Comparison of ENCODE assay signal across 20 cellular contexts in the genomic region with DNA sequence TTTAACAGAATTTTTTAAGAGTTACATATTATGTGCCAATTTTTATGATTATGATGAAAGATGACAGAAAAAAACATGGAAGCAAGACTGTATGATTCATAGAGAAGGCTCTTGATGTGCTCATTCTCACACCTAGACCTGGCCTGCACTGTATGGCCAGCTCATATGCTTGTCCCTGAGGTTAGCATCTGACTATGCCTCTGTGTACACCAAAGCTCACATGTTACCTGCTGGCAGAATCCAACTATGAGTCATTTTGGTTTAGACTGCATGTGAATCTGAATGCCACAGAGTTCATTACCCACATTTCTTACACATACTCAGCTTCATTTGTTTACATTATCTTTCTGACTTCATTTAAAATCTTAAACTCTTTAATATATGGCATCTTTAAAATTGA.
DNase-seq lines count a peak whose midpoint lies in the region; ATAC-seq and TF ChIP-seq lines count a peak whose summit lies in the region.
"Had no signal": no experiment of that assay in that cellular context is flagged by ENCODE, and none has a peak within 500 bp of the region (broad histone marks: within the 10 kb centered on the region; RNA-seq: fewer than 3 reads in every experiment).

No MANE protein-coding gene starts in this region.

- no peaks in the 10 kb centered on the region for H3K9me3 Mint-ChIP-seq in neural progenitor cell
- H3K9me3 Mint-ChIP-seq: stimulated activated naive CD8-positive, alpha-beta T cell treated with anti-CD3 and anti-CD28 coated beads, Interleukin-15, Interleukin-2, amounts not matched to agents 100 ng/mL and 50 ng/mL, for 24 hours had no signal

- TF ChIP-seq CTCF in astrocyte of the cerebellum (IDR thresholded peaks at IDR 0.05; ENCODE audit: low read depth, low read length, missing control alignments), result no peak
- no peak for TF ChIP-seq CTCF in kidney epithelial cell (IDR thresholded peaks at IDR 0.05; ENCODE audit: insufficient read depth, low read length, poor library complexity, severe bottlenecking)
- no peak for TF ChIP-seq CTCF in neural progenitor cell (IDR thresholded peaks at IDR 0.05)

- no peaks in the 10 kb centered on the region for H3K9me3 ChIP-seq in neural progenitor cell (ENCODE audit: low read depth)
- H3K9me3 ChIP-seq: adrenal gland had no signal

- peak; percentile 1 for DNase-seq in COLO829 (ENCODE audit: low spot score)
- DNase-seq in HK-2 (ENCODE audit: unreplicated experiment), result peak; percentile 24
- peak; percentile 92 for DNase-seq in astrocyte of the cerebellum (ENCODE audit: low read depth)
- peak; percentile 89 for DNase-seq in kidney epithelial cell (ENCODE audit: low read depth)
- no peak for DNase-seq in pons (ENCODE audit: low spot score)
- no peak for DNase-seq in neural progenitor cell (ENCODE audit: low spot score)
- DNase-seq in left colon, result no peak
- DNase-seq: activated CD8-positive, alpha-beta T cell treated with anti-CD3 and anti-CD28 coated beads, Interleukin-2, amount 10 ng/mL, durations not matched to agents 7 days and 5 days; adrenal gland; glutamatergic neuron; immature natural killer cell; Karpas-422; NCI-H2029; NCI-H774; occipital lobe; T-cell had no signal

- no peak overlapping the region for H3K27ac Mint-ChIP-seq in neural progenitor cell
- H3K27ac Mint-ChIP-seq: activated CD8-positive, alpha-beta T cell treated with anti-CD3 and anti-CD28 coated beads, Interleukin-2, amount 10 ng/mL, durations not matched to agents 7 days and 5 days; immature natural killer cell; stimulated activated naive CD8-positive, alpha-beta T cell treated with anti-CD3 and anti-CD28 coated beads, Interleukin-15, Interleukin-2, amounts not matched to agents 100 ng/mL and 50 ng/mL, for 24 hours; T-cell had no signal

- no peaks in the 10 kb centered on the region for H3F3A ChIP-seq in neural progenitor cell (ENCODE audit: low read depth)

- H3K4me2 ChIP-seq in neural progenitor cell, result no peak overlapping the region

- no peaks in the 10 kb centered on the region for H3K4me1 Mint-ChIP-seq in neural progenitor cell
- H3K4me1 Mint-ChIP-seq: immature natural killer cell, T-cell had no signal

- H3K4me3 ChIP-seq in astrocyte of the cerebellum (ENCODE audit: low read depth, low read length), result no peak overlapping the region
- no peak overlapping the region for H3K4me3 ChIP-seq in kidney epithelial cell (ENCODE audit: low read depth, low read length)
- H3K4me3 ChIP-seq in neural progenitor cell, result no peak overlapping the region
- H3K4me3 ChIP-seq: adrenal gland had no signal

- H3K36me3 Mint-ChIP-seq in neural progenitor cell, result no peaks in the 10 kb centered on the region
- H3K36me3 Mint-ChIP-seq: immature natural killer cell, T-cell had no signal

- intact Hi-C loops in left colon (cut with DNase I, micrococcal nuclease), result no loop called here

- no peaks in the 10 kb centered on the region for H3K27me3 Mint-ChIP-seq in neural progenitor cell (ENCODE audit: insufficient read depth, low read depth)
- H3K27me3 Mint-ChIP-seq: stimulated activated naive CD8-positive, alpha-beta T cell treated with anti-CD3 and anti-CD28 coated beads, Interleukin-15, Interleukin-2, amounts not matched to agents 100 ng/mL and 50 ng/mL, for 24 hours; T-cell had no signal

- no peak overlapping the region for H3K9ac ChIP-seq in neural progenitor cell

- H3K4me1 ChIP-seq in neural progenitor cell, result no peaks in the 10 kb centered on the region
- H3K4me1 ChIP-seq: adrenal gland had no signal

- H3K4me3 Mint-ChIP-seq in neural progenitor cell, result no peak overlapping the region
- H3K4me3 Mint-ChIP-seq: activated CD8-positive, alpha-beta T cell treated with anti-CD3 and anti-CD28 coated beads, Interleukin-2, amount 10 ng/mL, durations not matched to agents 7 days and 5 days; immature natural killer cell; stimulated activated naive CD8-positive, alpha-beta T cell treated with anti-CD3 and anti-CD28 coated beads, Interleukin-15, Interleukin-2, amounts not matched to agents 100 ng/mL and 50 ng/mL, for 24 hours; T-cell had no signal

- no peaks in the 10 kb centered on the region for H4K20me1 ChIP-seq in neural progenitor cell (ENCODE audit: low read depth)

- H3K27ac ChIP-seq in neural progenitor cell, result no peak overlapping the region
- H3K27ac ChIP-seq: adrenal gland, HL-60, VCaP had no signal

- H2AFZ ChIP-seq in neural progenitor cell (replicated peaks), result no peak overlapping the region

- in situ Hi-C loops in astrocyte of the cerebellum (cut with HindIII; ENCODE audit: low sequenced_read_pairs), result no loop called here

- ATAC-seq in HG03095 (IDR thresholded peaks at IDR 0.05; ENCODE audit: unreplicated experiment), result no peak
- no peak for ATAC-seq in left colon
- ATAC-seq: activated CD8-positive, alpha-beta T cell treated with anti-CD3 and anti-CD28 coated beads, Interleukin-2, amount 10 ng/mL, durations not matched to agents 7 days and 5 days; T-cell had no signal

- no peaks in the 10 kb centered on the region for H3K36me3 ChIP-seq in kidney epithelial cell (ENCODE audit: control insufficient read depth, insufficient read depth, low read length)
- no peaks in the 10 kb centered on the region for H3K36me3 ChIP-seq in neural progenitor cell
- H3K36me3 ChIP-seq: adrenal gland had no signal

- no peaks in the 10 kb centered on the region for H3K79me2 ChIP-seq in neural progenitor cell (ENCODE audit: low read depth)

- no peaks in the 10 kb centered on the region for H3K27me3 ChIP-seq in kidney epithelial cell (ENCODE audit: control insufficient read depth, insufficient read depth, low read length)
- no peaks in the 10 kb centered on the region for H3K27me3 ChIP-seq in neural progenitor cell
- H3K27me3 ChIP-seq: adrenal gland had no signal

Comparison
In these comparisons a context has a peak if more than half of its experiments do, and no peak if none do; other contexts are left out.
1. DNase-seq: peak in COLO829 (single experiment), HK-2 (single experiment), astrocyte of the cerebellum (single experiment) and kidney epithelial cell (single experiment); none in pons (single experiment), neural progenitor cell (single experiment) and left colon (0 of 2).